Comparison of ENCODE assay signal across 14 cellular contexts in the genomic region with DNA sequence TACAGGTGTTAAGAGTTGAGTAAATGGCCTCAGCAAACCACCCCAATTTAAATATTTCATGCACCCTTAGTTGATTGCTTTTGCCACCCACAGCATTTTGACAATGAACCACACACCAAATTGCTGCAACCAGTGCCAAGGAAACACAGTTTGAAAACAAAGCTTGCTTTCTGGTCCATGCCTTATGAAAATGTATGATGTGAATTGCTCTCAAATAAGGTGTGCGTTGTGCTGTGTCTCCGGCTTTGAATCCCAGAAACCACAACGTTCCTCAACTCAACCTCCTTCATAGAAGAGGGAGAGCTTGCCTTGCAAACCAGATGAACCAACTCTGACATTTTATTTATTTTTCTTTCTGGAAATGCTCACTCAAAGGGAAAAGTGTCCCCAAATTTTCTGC.
A peak's percentile ranks its signal among the peaks of the same experiment; 100 is the strongest.
DNase-seq lines count a peak whose midpoint lies in the region; ATAC-seq lines count a peak whose summit lies in the region.
"Had no signal": no experiment of that assay in that cellular context is flagged by ENCODE, and none has a peak within 500 bp of the region (broad histone marks: within the 10 kb centered on the region; RNA-seq: fewer than 3 reads in every experiment).

No MANE protein-coding gene starts in this region.

- no peak for ATAC-seq in HG03378 (IDR thresholded peaks at IDR 0.05; ENCODE audit: unreplicated experiment)
- ATAC-seq in HG03460 (IDR thresholded peaks at IDR 0.05; ENCODE audit: unreplicated experiment): no peak
- no peak for ATAC-seq in HG03045 (IDR thresholded peaks at IDR 0.05; ENCODE audit: unreplicated experiment)
- ATAC-seq: GM23338 had no signal

- DNase-seq in NCI-H2081 (lab: John Stamatoyannopoulos, UW) (peak; percentile 68 to 89), NCI-H2081 treated with DMSO at 0.1 percent for 48 hours (lab: John Stamatoyannopoulos, UW) (no peak), SJCRH30 (peak; percentile 64 to 80), medulla oblongata (ENCODE audit: extremely low spot score) (peak; percentile 35)
- DNase-seq: CD8-positive, alpha-beta memory T cell; DMS53; GF-D8; H7 had no signal

- H3K4me1 ChIP-seq in SJCRH30: peaks cover 9% of the 10 kb centered on the region; the same call in 1 of the 2 replicates
- H3K4me1 ChIP-seq: BLaER1 had no signal

- H3K4me3 ChIP-seq in SJCRH30: no peak overlapping the region
- H3K4me3 ChIP-seq: BLaER1, GM23338 had no signal

- peak overlapping the region; percentile 11; the same call in 1 of the 2 replicates for H3K27ac ChIP-seq in SJCRH30
- H3K27ac ChIP-seq: 22Rv1, BLaER1 had no signal

- no peaks in the 10 kb centered on the region for H3K36me3 ChIP-seq in SJCRH30
- H3K36me3 ChIP-seq: BLaER1 had no signal

- peaks cover 3% of the 10 kb centered on the region; the same call in 1 of the 2 replicates for H3K9me3 ChIP-seq in SJCRH30 (replicated peaks)
- H3K9me3 ChIP-seq: BLaER1 had no signal

- H3K27me3 ChIP-seq in SJCRH30: no peaks in the 10 kb centered on the region
- H3K27me3 ChIP-seq: BLaER1 had no signal
